Comparison of ENCODE assay signal across 16 cellular contexts in genomic region chr15:80007532-80007931, GRCh38. TPM values are rescaled to one million over a fixed set of nuclear protein-coding genes. Genes with fewer than 3 reads are reported as not detected.
DNase-seq lines count a peak whose midpoint lies in the region; ATAC-seq, FAIRE-seq and TF ChIP-seq lines count a peak whose summit lies in the region.
"Had no signal": no experiment of that assay in that cellular context is flagged by ENCODE, and none has a peak within 500 bp of the region (broad histone marks: within the 10 kb centered on the region; RNA-seq: fewer than 3 reads in every experiment).

No MANE protein-coding gene starts in this region.

- WGBS in neuronal stem cell (ENCODE audit: extremely low coverage in 2 of 2, insufficient read length in 2 of 2, insufficient replicate concordance in 1 of 2), 2 donors = no CpG with 5 or more reads among the region's 5 CpGs

- H4K20me1 ChIP-seq in OCI-LY1 (ENCODE audit: insufficient read depth, low read length) = no peaks in the 10 kb centered on the region
- H4K20me1 ChIP-seq: BLaER1 had no signal

- H3K27me3 ChIP-seq in OCI-LY1 (ENCODE audit: insufficient read depth, low read length) = no peaks in the 10 kb centered on the region
- no peaks in the 10 kb centered on the region for H3K27me3 ChIP-seq in neuronal stem cell (ENCODE audit: control insufficient read depth in 3 of 3, insufficient read depth in 3 of 3, low read depth in 1 of 3, low read length in 3 of 3)
- H3K27me3 ChIP-seq: BLaER1 had no signal

- H2BK12ac ChIP-seq in neuronal stem cell (ENCODE audit: low read length) = no peak overlapping the region

- no peaks in the 10 kb centered on the region for H3K9me2 ChIP-seq in OCI-LY1 (ENCODE audit: low read depth, low read length)

- peaks cover 7% of the 10 kb centered on the region; the same call in 1 of the 2 replicates for H3F3A ChIP-seq in OCI-LY1 (ENCODE audit: insufficient read depth, low read length)

- H3K14ac ChIP-seq in neuronal stem cell (ENCODE audit: low read length) = no peak overlapping the region

- H3K9ac ChIP-seq in OCI-LY1 (ENCODE audit: low read length) = no peak overlapping the region
- no peak overlapping the region for H3K9ac ChIP-seq in neuronal stem cell (ENCODE audit: low read depth, low read length, poor library complexity)
- H3K9ac ChIP-seq: BLaER1 had no signal

- H2BK120ac ChIP-seq in neuronal stem cell (ENCODE audit: low read depth, low read length) = no peak overlapping the region

- H3K4me1 ChIP-seq in OCI-LY1 (ENCODE audit: insufficient read depth, low read length, severe bottlenecking) = peaks cover 49% of the 10 kb centered on the region
- no peaks in the 10 kb centered on the region for H3K4me1 ChIP-seq in neuronal stem cell (ENCODE audit: control insufficient read depth in 2 of 2, insufficient read depth in 1 of 2, low read depth in 1 of 2, low read length in 2 of 2)
- H3K4me1 ChIP-seq: Caco-2 had no signal

- H3K27me3 Mint-ChIP-seq in memory B cell = no peaks in the 10 kb centered on the region
- H3K27me3 Mint-ChIP-seq: CD8-positive, alpha-beta memory T cell had no signal

- H2AFZ ChIP-seq in OCI-LY1 (ENCODE audit: low read length) (no peak overlapping the region), neuronal stem cell (ENCODE audit: low read length) (no peak overlapping the region)

- peak overlapping the region; percentile 96 for H3K27ac Mint-ChIP-seq in memory B cell
- no peak overlapping the region for H3K27ac Mint-ChIP-seq in stimulated activated effector memory CD8-positive, alpha-beta T cell treated with anti-CD3 and anti-CD28 coated beads, Interleukin-12 subunit alpha, Interleukin-12 subunit beta, amount 100 ng/mL, for 72 hours

- no peak overlapping the region for H2BK15ac ChIP-seq in neuronal stem cell (ENCODE audit: low read length)

- H3K4ac ChIP-seq in neuronal stem cell (ENCODE audit: low read length) = no peak overlapping the region

- H3K4me3 ChIP-seq in OCI-LY1 (ENCODE audit: low read depth, low read length, poor library complexity, severe bottlenecking) (no peak overlapping the region), neuronal stem cell (ENCODE audit: low read length in 2 of 2) (no peak overlapping the region)
- H3K4me3 ChIP-seq: BLaER1 had no signal

- H3K36me3 ChIP-seq in OCI-LY1 (ENCODE audit: insufficient read depth, low read length) (no peaks in the 10 kb centered on the region), neuronal stem cell (replicated peaks in 1 of 2; ENCODE audit: control insufficient read depth in 2 of 2, insufficient read depth in 2 of 2, low read length in 2 of 2) (no peaks in the 10 kb centered on the region)
- H3K36me3 ChIP-seq: BLaER1 had no signal

- no peak overlapping the region for H4K91ac ChIP-seq in neuronal stem cell (ENCODE audit: low read depth, low read length, poor library complexity)

- no peak for TF ChIP-seq CTCF in OCI-LY1 (IDR thresholded peaks at IDR 0.05; ENCODE audit: low read length)

- no peak overlapping the region for H2AK5ac ChIP-seq in neuronal stem cell (ENCODE audit: low read depth, low read length)

- H3K79me2 ChIP-seq in OCI-LY1 (ENCODE audit: insufficient read depth, low read length) = no peaks in the 10 kb centered on the region

- H3K4me2 ChIP-seq in OCI-LY1 (ENCODE audit: low read length) (no peak overlapping the region), neuronal stem cell (ENCODE audit: insufficient read depth, low read length, poor library complexity, severe bottlenecking) (no peak overlapping the region)
- H3K4me2 ChIP-seq: BLaER1 had no signal

- no peak overlapping the region for H2BK5ac ChIP-seq in neuronal stem cell (ENCODE audit: low read length)

- H3K79me1 ChIP-seq in neuronal stem cell (ENCODE audit: low read depth, low read length) = no peaks in the 10 kb centered on the region

- H3K27ac ChIP-seq in OCI-LY1 (ENCODE audit: low read depth, low read length, poor library complexity, severe bottlenecking) (peak overlapping the region; percentile 90), neuronal stem cell (replicated peaks; ENCODE audit: low read length) (no peak overlapping the region)
- H3K27ac ChIP-seq: 22Rv1, BLaER1 had no signal

- peaks cover 7% of the 10 kb centered on the region for H3K36me3 Mint-ChIP-seq in memory B cell
- H3K36me3 Mint-ChIP-seq in stimulated activated effector memory CD8-positive, alpha-beta T cell treated with anti-CD3 and anti-CD28 coated beads, Interleukin-12 subunit alpha, Interleukin-12 subunit beta, amount 100 ng/mL, for 72 hours = peaks cover 6% of the 10 kb centered on the region
- H3K36me3 Mint-ChIP-seq: CD8-positive, alpha-beta memory T cell had no signal

- no peak for ATAC-seq in memory B cell (ENCODE audit: low read depth)
- ATAC-seq in stimulated activated effector memory CD8-positive, alpha-beta T cell treated with anti-CD3 and anti-CD28 coated beads, Interleukin-12 subunit alpha, Interleukin-12 subunit beta, amount 100 ng/mL, for 72 hours = no peak

- no peak overlapping the region for H4K8ac ChIP-seq in neuronal stem cell (ENCODE audit: low read depth, low read length)

- H3K4me1 Mint-ChIP-seq in memory B cell = peaks cover 47% of the 10 kb centered on the region
- H3K4me1 Mint-ChIP-seq in stimulated activated effector memory CD8-positive, alpha-beta T cell treated with anti-CD3 and anti-CD28 coated beads, Interleukin-12 subunit alpha, Interleukin-12 subunit beta, amount 100 ng/mL, for 72 hours = peaks cover 19% of the 10 kb centered on the region
- H3K4me1 Mint-ChIP-seq: CD8-positive, alpha-beta memory T cell had no signal

- H3K9me3 ChIP-seq in OCI-LY1 (ENCODE audit: low read length) = no peaks in the 10 kb centered on the region
- H3K9me3 ChIP-seq in neuronal stem cell (replicated peaks in 1 of 2; ENCODE audit: control insufficient read depth in 2 of 2, insufficient read depth in 1 of 2, low read depth in 1 of 2, low read length in 2 of 2) = peaks cover 0 to 2% of the 10 kb centered on the region in 2 donors
- H3K9me3 ChIP-seq: BLaER1, Caco-2 had no signal

- no peak overlapping the region for H3K18ac ChIP-seq in neuronal stem cell (ENCODE audit: low read length)

- peak; percentile 3 for DNase-seq in NCI-H146 (lab: John Stamatoyannopoulos, UW)
- DNase-seq in NCI-H146 treated with DMSO at 0.1 percent for 48 hours (lab: John Stamatoyannopoulos, UW; ENCODE audit: unreplicated experiment) = no peak
- no peak for DNase-seq in GM12891 (ENCODE audit: insufficient read length, low spot score)
- DNase-seq in memory B cell (ENCODE audit: low spot score in 2 of 2) = no peak
- DNase-seq in neuronal stem cell (ENCODE audit: low spot score) = no peak
- DNase-seq in stimulated activated CD8-positive, alpha-beta memory T cell treated with anti-CD3 and anti-CD28 coated beads, Interleukin-4, amount 100 ng/mL, for 48 hours = no peak
- no peak for DNase-seq in stimulated activated effector memory CD8-positive, alpha-beta T cell treated with anti-CD3 and anti-CD28 coated beads, Interleukin-12 subunit alpha, Interleukin-12 subunit beta, amount 100 ng/mL, for 72 hours (ENCODE audit: low spot score in 2 of 2)
- DNase-seq: Caco-2; CD8-positive, alpha-beta memory T cell; DND-41; GOT3; H9 had no signal

- H3K9me3 Mint-ChIP-seq in memory B cell = no peaks in the 10 kb centered on the region
- H3K9me3 Mint-ChIP-seq in stimulated activated effector memory CD8-positive, alpha-beta T cell treated with anti-CD3 and anti-CD28 coated beads, Interleukin-12 subunit alpha, Interleukin-12 subunit beta, amount 100 ng/mL, for 72 hours = no peaks in the 10 kb centered on the region
- H3K9me3 Mint-ChIP-seq: CD8-positive, alpha-beta memory T cell; H9 had no signal

- no peak overlapping the region for H3K4me3 Mint-ChIP-seq in memory B cell
- H3K4me3 Mint-ChIP-seq in stimulated activated effector memory CD8-positive, alpha-beta T cell treated with anti-CD3 and anti-CD28 coated beads, Interleukin-12 subunit alpha, Interleukin-12 subunit beta, amount 100 ng/mL, for 72 hours = no peak overlapping the region
- H3K4me3 Mint-ChIP-seq: CD8-positive, alpha-beta memory T cell; H9 had no signal

- no peak for TF ChIP-seq POLR2A in GM12891 (IDR thresholded peaks at IDR 0.05; ENCODE audit: low read depth, low read length)

- H3K23ac ChIP-seq in neuronal stem cell (ENCODE audit: low read depth, low read length, poor library complexity) = no peak overlapping the region

- FAIRE-seq in GM12891 (lab: Jason Lieb, UNC) = peak; percentile 63
- FAIRE-seq: GM18507 had no signal

TF ChIP-seq in GM12891, 5 proteins besides CTCF, POLR2A, EP300 and RAD21:
- TF ChIP-seq TAF1 (IDR thresholded peaks at IDR 0.05; ENCODE audit: low read depth, low read length) = no peak
- TF ChIP-seq PAX5 (IDR thresholded peaks at IDR 0.05; ENCODE audit: insufficient read depth, low read length, severe bottlenecking) = no peak
- no peak for TF ChIP-seq POU2F2 (IDR thresholded peaks at IDR 0.05; ENCODE audit: low read depth, low read length)
- TF ChIP-seq POLR2AphosphoS5 (IDR thresholded peaks at IDR 0.05; ENCODE audit: low read depth, low read length) = no peak

RNA-seq across cellular contexts. Expression of gene BCL2A1, which starts 36.5 kb away (rescaled TPM):
- polyA plus RNA-seq in GM12891 (2012; ENCODE audit: low read depth, missing spikeins) = 258 TPM
- polyA plus RNA-seq in neuronal stem cell (2013, experiment 1 of 2) = 0.06 TPM
- 0.08 TPM for polyA plus RNA-seq in neuronal stem cell (2013, experiment 2 of 2)

RNA-seq across cellular contexts. Expression of gene ZFAND6, which starts 51.9 kb away (rescaled TPM):
- polyA plus RNA-seq in GM12891 (2012; ENCODE audit: low read depth, missing spikeins) = 50.3 TPM
- polyA plus RNA-seq in neuronal stem cell (2013, experiment 1 of 2) = 129 TPM
- polyA plus RNA-seq in neuronal stem cell (2013, experiment 2 of 2) = 133 TPM
